In genomic region chr10:8726087-8726486, GRCh38 we compare ENCODE assay signal across 1 cellular context.
TF ChIP-seq lines count a peak whose summit lies in the region.

No MANE protein-coding gene starts in this region.

TF ChIP-seq in HEK293, 187 proteins besides CTCF, POLR2A, EP300 and RAD21 (continued from another document):
- peak; percentile 54; the same call in 1 of the 2 replicates for TF ChIP-seq HIC1 (tag by site-specific recombination; IDR thresholded peaks at IDR 0.05)
- 0 out of 2 replicates have a peak, but pooled peaks have one; percentile 12 for TF ChIP-seq ZNF366 (tag by site-specific recombination; conservative IDR thresholded peaks at IDR 0.05)
- peak; percentile 91 for TF ChIP-seq PRDM6 (tag by site-specific recombination; IDR thresholded peaks at IDR 0.05)
- TF ChIP-seq ZNF707 (tag by site-specific recombination; IDR thresholded peaks at IDR 0.05) = no peak
- TF ChIP-seq ZNF398 (tag by site-specific recombination; IDR thresholded peaks at IDR 0.05) = no peak
- 0 out of 2 replicates have a peak, but pooled peaks have one; percentile 19 for TF ChIP-seq ZNF10 (tag by site-specific recombination; IDR thresholded peaks at IDR 0.05)
- TF ChIP-seq ZSCAN18 (tag by site-specific recombination; IDR thresholded peaks at IDR 0.05) = no peak
